8 cellular contexts compared by ENCODE assay signal in the genomic region with DNA sequence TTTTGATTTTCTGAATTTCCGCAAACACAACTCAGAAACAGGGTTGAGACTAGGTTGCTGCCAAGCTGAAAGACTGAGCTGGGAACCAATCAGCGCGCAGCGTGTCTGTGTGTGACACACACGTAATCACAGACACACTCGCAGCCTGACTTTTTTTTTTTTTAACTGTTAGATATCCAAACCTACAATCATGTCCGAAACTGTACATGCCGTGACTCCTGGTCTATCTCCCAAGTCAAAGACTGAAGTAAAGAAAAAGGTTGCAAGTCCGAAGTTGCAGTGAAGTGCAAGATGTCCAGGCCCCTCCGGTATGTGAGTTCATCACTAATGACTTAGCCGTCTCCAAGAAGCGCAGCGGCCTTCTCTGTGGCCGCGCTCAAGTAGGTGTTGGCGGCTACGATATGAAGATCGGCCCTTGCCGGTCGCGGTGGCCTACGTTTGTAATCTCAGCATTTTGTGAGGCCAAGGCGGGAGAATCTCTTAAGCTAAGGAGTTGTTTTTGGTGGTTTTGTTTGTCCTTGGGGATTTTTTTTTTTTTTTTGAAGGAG.
DNase-seq lines count a peak whose midpoint lies in the region; ATAC-seq and TF ChIP-seq lines count a peak whose summit lies in the region.

No MANE protein-coding gene starts in this region.

- no peaks in the 10 kb centered on the region for H3K36me3 Mint-ChIP-seq in T-helper 17 cell (ENCODE audit: low read depth)

- CTCF ChIA-PET in AG04450 (lab: Charles Lee), result interaction anchor here (1.2 to 2.2 kb wide), 2 partner anchors 12 to 18 kb away, joined by 3 to 5 read pairs; a partner anchor contains a TSS

- intact Hi-C loops in ascending aorta (cut with DNase I), result loop anchor here (5.0 kb wide), 2 partner anchors 93 to 163 kb away; a partner anchor contains a TSS
- intact Hi-C loops in left ventricle myocardium superior (cut with micrococcal nuclease), result no loop called here
- intact Hi-C loops in posterior vena cava (cut with DNase I), result no loop called here

- peaks cover 41% of the 10 kb centered on the region for H3K4me1 Mint-ChIP-seq in T-helper 17 cell

- POLR2A ChIA-PET in AG04450 (lab: Yijun Ruan, JAX), result interaction anchor here (0.6 to 8.0 kb wide), 13 partner anchors 8 to 1616 kb away, joined by 3 to 183 read pairs (median 7); a partner anchor contains a TSS

- in situ Hi-C loops in GM18951 (cut with MboI; ENCODE audit: low sequenced_read_pairs, unreplicated experiment), result loop anchor here (10.0 kb wide), 1 partner anchor 949 kb away; a partner anchor contains a TSS

- TF ChIP-seq POLR2A in GM18951 (IDR thresholded peaks at IDR 0.05; ENCODE audit: extremely low read depth, insufficient read depth, insufficient read length), result peak; percentile 71

- peak overlapping the region; percentile 94 for H3K4me3 Mint-ChIP-seq in T-helper 17 cell

- H3K27ac ChIP-seq in AG04450 (ENCODE audit: low read depth, low read length) (peak overlapping the region; percentile 91), ascending aorta (peak overlapping the region; percentile 92 to 95)

- H3K4me3 ChIP-seq in AG04450 (ENCODE audit: low read depth, low read length) (peak overlapping the region; percentile 88), ascending aorta (peak overlapping the region; percentile 62 to 86)

- H3K9me3 ChIP-seq in AG04450 (ENCODE audit: control insufficient read depth, insufficient read depth, low read length) (peaks cover 3% of the 10 kb centered on the region; the same call in 1 of the 2 replicates), T-helper 17 cell (ENCODE audit: control insufficient read depth, low read length, poor library complexity, severe bottlenecking) (no peaks in the 10 kb centered on the region), ascending aorta (no peaks in the 10 kb centered on the region)

- peak overlapping the region; percentile 99 for H3K27ac Mint-ChIP-seq in T-helper 17 cell

- peak; percentile 86 for DNase-seq in AG04450 (ENCODE audit: low read depth, low spot score)
- DNase-seq in LHCN-M2 (ENCODE audit: low read depth), result peak; percentile 80
- peak; percentile 62 to 73 (median 63) for DNase-seq in T-helper 17 cell
- peak; percentile 89 to 96 for DNase-seq in ascending aorta (ENCODE audit: low spot score in 2 of 2)
- DNase-seq in left ventricle myocardium superior, result peak; percentile 92
- DNase-seq in posterior vena cava (ENCODE audit: low spot score), result peak; percentile 97

- H3K4me1 ChIP-seq in ascending aorta, result peaks cover 4 to 13% of the 10 kb centered on the region in 2 donors

- H3K27me3 ChIP-seq in AG04450 (ENCODE audit: control insufficient read depth, insufficient read depth, low read length) (no peaks in the 10 kb centered on the region), ascending aorta (no peaks in the 10 kb centered on the region)

- H3K36me3 ChIP-seq in ascending aorta, result no peaks in the 10 kb centered on the region

- TF ChIP-seq CTCF in AG04450 (IDR thresholded peaks at IDR 0.05; ENCODE audit: low read depth, low read length) (no peak), ascending aorta (IDR thresholded peaks at IDR 0.05) (no peak)

- no peaks in the 10 kb centered on the region for H3K27me3 Mint-ChIP-seq in T-helper 17 cell

- ATAC-seq in T-helper 17 cell (peak; percentile 62), left ventricle myocardium superior (peak; percentile 72), GM21619 (IDR thresholded peaks at IDR 0.05; ENCODE audit: unreplicated experiment) (no peak)
